Comparison of ENCODE assay signal across 16 cellular contexts in the genomic region with DNA sequence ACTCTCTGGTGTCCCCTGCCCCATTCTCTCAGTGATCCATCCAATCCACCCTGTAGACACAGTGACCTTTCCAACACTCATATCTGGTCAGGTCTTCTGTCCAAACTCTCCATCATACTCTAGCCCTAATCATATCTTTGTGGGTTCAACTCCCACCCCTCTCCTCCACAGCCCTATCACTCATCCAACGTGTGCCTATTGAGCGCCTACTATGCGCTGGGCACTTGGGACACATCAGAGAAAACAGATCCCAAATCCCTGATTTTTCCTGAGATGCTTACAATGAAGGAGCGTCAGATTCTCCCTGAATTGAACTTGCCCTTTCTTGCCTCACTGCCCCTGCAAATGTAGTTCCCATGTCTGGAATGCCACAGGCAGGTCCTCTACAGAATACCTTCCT. TPM values are rescaled to one million over a fixed set of nuclear protein-coding genes. Genes with fewer than 3 reads are reported as not detected.
DNase-seq lines count a peak whose midpoint lies in the region; ATAC-seq and TF ChIP-seq lines count a peak whose summit lies in the region.
"Had no signal": no experiment of that assay in that cellular context is flagged by ENCODE, and none has a peak within 500 bp of the region (broad histone marks: within the 10 kb centered on the region; RNA-seq: fewer than 3 reads in every experiment).

No MANE protein-coding gene starts in this region.

- H3K27me3 Mint-ChIP-seq in stimulated activated naive CD8-positive, alpha-beta T cell treated with anti-CD3 and anti-CD28 coated beads, Interleukin-15, amount 100 ng/mL, for 72 hours: no peaks in the 10 kb centered on the region
- no peaks in the 10 kb centered on the region for H3K27me3 Mint-ChIP-seq in activated T-helper 17 cell treated with anti-CD3 and anti-CD28 coated beads, Interleukin-2, amount 50 U/mL, for 72 hours
- H3K27me3 Mint-ChIP-seq: stimulated activated naive CD8-positive, alpha-beta T cell treated with anti-CD3 and anti-CD28 coated beads, Interleukin-15, Interleukin-2, amounts not matched to agents 100 ng/mL and 50 ng/mL, for 24 hours had no signal

- POLR2A ChIA-PET in HEK293T (lab: Yijun Ruan, JAX): interaction anchor here (1.0 kb wide), 1 partner anchor 182 kb away, joined by 3 read pairs; the partner anchor contains the start of gene ZNF689

- ATAC-seq in stimulated activated naive CD8-positive, alpha-beta T cell treated with anti-CD3 and anti-CD28 coated beads, Interleukin-15, amount 100 ng/mL, for 72 hours: no peak
- ATAC-seq in stimulated activated naive CD8-positive, alpha-beta T cell treated with anti-CD3 and anti-CD28 coated beads, Interleukin-15, Interleukin-2, amounts not matched to agents 100 U/mL and 50 U/mL, for 24 hours: no peak
- no peak for ATAC-seq in activated T-helper 17 cell treated with anti-CD3 and anti-CD28 coated beads, Interleukin-2, amount 50 U/mL, for 72 hours (replicated peaks)
- ATAC-seq: gastroesophageal sphincter had no signal

- peaks cover 35% of the 10 kb centered on the region for H3K36me3 Mint-ChIP-seq in activated T-helper 17 cell treated with anti-CD3 and anti-CD28 coated beads, Interleukin-2, amount 50 U/mL, for 72 hours (ENCODE audit: low read depth)

- peak overlapping the region; percentile 0 to 48 for H3K27ac Mint-ChIP-seq in stimulated activated naive CD8-positive, alpha-beta T cell treated with anti-CD3 and anti-CD28 coated beads, Interleukin-15, amount 100 ng/mL, for 72 hours
- H3K27ac Mint-ChIP-seq in activated T-helper 17 cell treated with anti-CD3 and anti-CD28 coated beads, Interleukin-2, amount 50 U/mL, for 72 hours: peak overlapping the region; percentile 8
- H3K27ac Mint-ChIP-seq: stimulated activated naive CD8-positive, alpha-beta T cell treated with anti-CD3 and anti-CD28 coated beads, Interleukin-15, Interleukin-2, amounts not matched to agents 100 ng/mL and 50 ng/mL, for 24 hours had no signal

- H3K4me1 Mint-ChIP-seq in stimulated activated naive CD8-positive, alpha-beta T cell treated with anti-CD3 and anti-CD28 coated beads, Interleukin-15, amount 100 ng/mL, for 72 hours: peaks cover 11% of the 10 kb centered on the region
- H3K4me1 Mint-ChIP-seq in activated T-helper 17 cell treated with anti-CD3 and anti-CD28 coated beads, Interleukin-2, amount 50 U/mL, for 72 hours: peaks cover 11% of the 10 kb centered on the region

- DNase-seq in stimulated activated naive CD8-positive, alpha-beta T cell treated with anti-CD3 and anti-CD28 coated beads, Interleukin-15, amount 100 ng/mL, for 72 hours: no peak
- no peak for DNase-seq in stimulated activated naive CD8-positive, alpha-beta T cell treated with anti-CD3 and anti-CD28 coated beads, Interleukin-15, Interleukin-2, amounts not matched to agents 100 U/mL and 50 U/mL, for 24 hours
- no peak for DNase-seq in DMS 273 treated with DMSO at 0.1 percent for 48 hours (lab: John Stamatoyannopoulos, UW)
- DNase-seq in T1000 (lab: John Stamatoyannopoulos, UW): no peak
- no peak for DNase-seq in HEK293T (ENCODE audit: extremely low spot score)
- DNase-seq: activated T-cell treated with anti-CD3 and anti-CD28 coated beads for 4 hours, BE2C, GF-D8, NCI-H1048 had no signal

- CTCF ChIA-PET in HEK293T (lab: Yijun Ruan, JAX): no interaction called here

- no peaks in the 10 kb centered on the region for H3K9me3 Mint-ChIP-seq in stimulated activated naive CD8-positive, alpha-beta T cell treated with anti-CD3 and anti-CD28 coated beads, Interleukin-15, amount 100 ng/mL, for 72 hours
- no peaks in the 10 kb centered on the region for H3K9me3 Mint-ChIP-seq in activated T-helper 17 cell treated with anti-CD3 and anti-CD28 coated beads, Interleukin-2, amount 50 U/mL, for 72 hours
- H3K9me3 Mint-ChIP-seq: H9; stimulated activated naive CD8-positive, alpha-beta T cell treated with anti-CD3 and anti-CD28 coated beads, Interleukin-15, Interleukin-2, amounts not matched to agents 100 ng/mL and 50 ng/mL, for 24 hours had no signal

- no peak overlapping the region for H3K4me3 Mint-ChIP-seq in stimulated activated naive CD8-positive, alpha-beta T cell treated with anti-CD3 and anti-CD28 coated beads, Interleukin-15, amount 100 ng/mL, for 72 hours
- no peak overlapping the region for H3K4me3 Mint-ChIP-seq in activated T-helper 17 cell treated with anti-CD3 and anti-CD28 coated beads, Interleukin-2, amount 50 U/mL, for 72 hours
- H3K4me3 Mint-ChIP-seq: stimulated activated naive CD8-positive, alpha-beta T cell treated with anti-CD3 and anti-CD28 coated beads, Interleukin-15, Interleukin-2, amounts not matched to agents 100 ng/mL and 50 ng/mL, for 24 hours had no signal

TF ChIP-seq in HEK293T, 16 proteins besides CTCF, POLR2A, EP300 and RAD21:
- TF ChIP-seq TARDBP (IDR thresholded peaks at IDR 0.05) (no peak), LEF1 (IDR thresholded peaks at IDR 0.05; ENCODE audit: borderline replicate concordance) (no peak), SP1 (IDR thresholded peaks at IDR 0.05) (no peak), BHLHE40 (IDR thresholded peaks at IDR 0.05; ENCODE audit: borderline replicate concordance) (no peak), ELF4 (IDR thresholded peaks at IDR 0.05) (no peak), SUZ12 (IDR thresholded peaks at IDR 0.05) (no peak), NFRKB (IDR thresholded peaks at IDR 0.05) (no peak), ZNF384 (IDR thresholded peaks at IDR 0.05) (no peak), HDGF (IDR thresholded peaks at IDR 0.05; ENCODE audit: borderline replicate concordance) (no peak), ARNT (IDR thresholded peaks at IDR 0.05) (no peak), L3MBTL2 (conservative IDR thresholded peaks at IDR 0.05) (no peak), CTBP1 (IDR thresholded peaks at IDR 0.05; ENCODE audit: borderline replicate concordance) (no peak), FOXA1 (IDR thresholded peaks at IDR 0.05) (no peak), FOXM1 (IDR thresholded peaks at IDR 0.05; ENCODE audit: borderline replicate concordance) (no peak), FOXK2 (IDR thresholded peaks at IDR 0.05) (no peak)
- TF ChIP-seq, protein P1, sequence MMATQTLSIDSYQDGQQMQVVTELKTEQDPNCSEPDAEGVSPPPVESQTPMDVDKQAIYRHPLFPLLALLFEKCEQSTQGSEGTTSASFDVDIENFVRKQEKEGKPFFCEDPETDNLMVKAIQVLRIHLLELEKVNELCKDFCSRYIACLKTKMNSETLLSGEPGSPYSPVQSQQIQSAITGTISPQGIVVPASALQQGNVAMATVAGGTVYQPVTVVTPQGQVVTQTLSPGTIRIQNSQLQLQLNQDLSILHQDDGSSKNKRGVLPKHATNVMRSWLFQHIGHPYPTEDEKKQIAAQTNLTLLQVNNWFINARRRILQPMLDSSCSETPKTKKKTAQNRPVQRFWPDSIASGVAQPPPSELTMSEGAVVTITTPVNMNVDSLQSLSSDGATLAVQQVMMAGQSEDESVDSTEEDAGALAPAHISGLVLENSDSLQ (IDR thresholded peaks at IDR 0.05): no peak
TF ChIP-seq in HEK293T: peak in this region for 0.

RNA-seq across cellular contexts. Expression of gene DCTPP1, which starts 1.8 kb away (rescaled TPM):
- 100 to 1,000 TPM in 1 of 2 donors, 10 to 100 TPM in 1; 60.9 to 173 TPM for total RNA-seq in activated T-helper 17 cell treated with anti-CD3 and anti-CD28 coated beads, Interleukin-2, amount 50 U/mL, for 72 hours

RNA-seq across cellular contexts. Expression of gene SEPHS2, which starts 17.6 kb away (rescaled TPM):
- 10 to 100 TPM; 48.9 to 79.1 TPM for total RNA-seq in activated T-helper 17 cell treated with anti-CD3 and anti-CD28 coated beads, Interleukin-2, amount 50 U/mL, for 72 hours

RNA-seq across cellular contexts. Expression of gene ZNF771, which starts 20.6 kb away (rescaled TPM):
- 1 to 10 TPM; 5.1 to 5.2 TPM for total RNA-seq in activated T-helper 17 cell treated with anti-CD3 and anti-CD28 coated beads, Interleukin-2, amount 50 U/mL, for 72 hours

RNA-seq across cellular contexts. Expression of gene ZNF48, which starts 32.8 kb away (rescaled TPM):
- total RNA-seq in activated T-helper 17 cell treated with anti-CD3 and anti-CD28 coated beads, Interleukin-2, amount 50 U/mL, for 72 hours: 10 to 100 TPM; 10.2 to 10.5 TPM

RNA-seq across cellular contexts. Expression of gene ITGAL, which starts 44.5 kb away (rescaled TPM):
- total RNA-seq in activated T-helper 17 cell treated with anti-CD3 and anti-CD28 coated beads, Interleukin-2, amount 50 U/mL, for 72 hours: 100 to 1,000 TPM; 319 to 344 TPM
- total RNA-seq: H9, HT-29, renal cortical epithelial cell, RPMI7951 had no signal
